In genomic region chr11:68773521-68774187, GRCh38 we compare ENCODE assay signal across 1 cellular context.
TF ChIP-seq lines count a peak whose summit lies in the region.

No MANE protein-coding gene starts in this region.

TF ChIP-seq in IMR-90, 13 proteins besides CTCF, POLR2A, EP300 and RAD21:
- no peak for TF ChIP-seq NFE2L2 (IDR thresholded peaks at IDR 0.05; ENCODE audit: low read depth, low read length)
- TF ChIP-seq SMC3 (IDR thresholded peaks at IDR 0.05; ENCODE audit: low read depth, low read length), result no peak
- no peak for TF ChIP-seq RFX5 (IDR thresholded peaks at IDR 0.05; ENCODE audit: low read depth, low read length)
- TF ChIP-seq MAZ (IDR thresholded peaks at IDR 0.05; ENCODE audit: borderline replicate concordance, low read depth, low read length), result no peak
- TF ChIP-seq CHD1 (IDR thresholded peaks at IDR 0.05; ENCODE audit: low read depth, low read length), result no peak
- TF ChIP-seq USF2 (IDR thresholded peaks at IDR 0.05; ENCODE audit: low read depth, low read length), result no peak
- no peak for TF ChIP-seq MAFK (IDR thresholded peaks at IDR 0.05; ENCODE audit: low read depth, low read length)
- no peak for TF ChIP-seq ELK1 (IDR thresholded peaks at IDR 0.05; ENCODE audit: borderline replicate concordance, low read depth, low read length)
- TF ChIP-seq MXI1 (IDR thresholded peaks at IDR 0.05; ENCODE audit: borderline replicate concordance, low read depth, low read length), result no peak
- no peak for TF ChIP-seq BHLHE40 (IDR thresholded peaks at IDR 0.05; ENCODE audit: low read depth, low read length)
